30 cellular contexts compared by ENCODE assay signal in the genomic region with DNA sequence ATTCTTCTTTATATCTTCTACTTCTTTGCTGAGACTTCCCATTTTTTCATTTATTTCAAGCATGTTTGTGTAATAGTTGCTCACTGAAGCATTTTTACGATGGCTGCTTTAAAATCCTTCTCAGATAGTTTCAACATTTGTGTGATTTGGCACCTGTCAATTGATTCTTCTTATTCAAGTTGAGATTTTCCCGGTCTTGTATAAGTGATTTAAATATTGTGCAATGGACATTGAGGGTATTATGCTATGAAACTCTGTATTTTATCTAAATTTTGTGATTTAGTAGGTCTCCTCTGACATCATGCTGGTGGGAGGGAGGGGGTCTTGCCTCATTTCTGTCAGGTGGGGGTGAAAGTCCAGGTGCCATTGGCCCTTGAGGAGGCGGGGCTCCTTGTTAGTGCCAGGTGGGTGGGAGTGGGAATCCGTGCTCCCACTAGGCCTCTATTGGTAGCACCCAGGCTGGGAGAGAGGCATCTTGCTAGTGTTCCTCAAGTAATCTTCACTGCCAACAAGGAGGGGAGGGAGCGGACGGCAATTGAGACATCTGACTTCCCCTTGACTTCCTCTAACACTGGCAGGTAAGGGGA.
"Had no signal": no experiment of that assay in that cellular context is flagged by ENCODE, and none has a peak within 500 bp of the region (broad histone marks: within the 10 kb centered on the region; RNA-seq: fewer than 3 reads in every experiment).

No MANE protein-coding gene starts in this region.

- H3K9me3 ChIP-seq: esophagus muscularis mucosa, gastrocnemius medialis had no signal

- ATAC-seq: activated CD4-positive, alpha-beta T cell treated with anti-CD3 and anti-CD28 coated beads for 36 hours; activated CD4-positive, CD25-positive, alpha-beta regulatory T cell treated with anti-CD3 and anti-CD28 coated beads, Interleukin-2, amount 50 U/mL, for 24 hours; activated CD8-positive, alpha-beta memory T cell treated with anti-CD3 and anti-CD28 coated beads, Interleukin-2, amount 10 ng/mL, durations not matched to agents 7 days and 5 days; activated CD8-positive, alpha-beta T cell treated with anti-CD3 and anti-CD28 coated beads, Interleukin-2, amount 10 ng/mL, durations not matched to agents 7 days and 5 days; activated naive CD4-positive, alpha-beta T cell treated with anti-CD3 and anti-CD28 coated beads, Interleukin-2, amount 50 U/mL, for 72 hours; foreskin keratinocyte; gastrocnemius medialis; heart left ventricle; T-cell had no signal

- DNase-seq: activated B cell treated with CpG ODN at 0.5 μM for 24 hours; activated CD4-positive, alpha-beta memory T cell treated with anti-CD3 and anti-CD28 coated beads for 36 hours; activated CD4-positive, alpha-beta T cell treated with anti-CD3 and anti-CD28 coated beads for 36 hours; activated CD4-positive, alpha-beta T cell treated with anti-CD3 and anti-CD28 coated beads, Interleukin-2, amount 10 ng/mL, durations not matched to agents 24 days and 14 days; activated CD8-positive, alpha-beta memory T cell treated with anti-CD3 and anti-CD28 coated beads, Interleukin-2, amount 10 ng/mL, durations not matched to agents 7 days and 5 days; activated CD8-positive, alpha-beta memory T cell treated with anti-CD3 and anti-CD28 coated beads, Interleukin-2, amount 50 U/mL, for 4 hours; activated CD8-positive, alpha-beta T cell treated with anti-CD3 and anti-CD28 coated beads, Interleukin-2, amount 10 ng/mL, durations not matched to agents 7 days and 5 days; activated effector memory CD4-positive, alpha-beta T cell treated with anti-CD3 and anti-CD28 coated beads, Interleukin-2, amount 50 U/mL, for 16 hours; activated naive CD4-positive, alpha-beta T cell treated with anti-CD3 and anti-CD28 coated beads, Interleukin-2, amount 10 ng/mL, durations not matched to agents 7 days and 5 days; activated naive CD8-positive, alpha-beta T cell treated with anti-CD3 and anti-CD28 coated beads, Interleukin-2, amount 10 ng/mL, durations not matched to agents 7 days and 5 days; activated T-cell treated with anti-CD3 and anti-CD28 coated beads, Interleukin-2, amount 50 U/mL, for 1 hour; activated T-cell treated with anti-CD3 and anti-CD28 coated beads, Interleukin-2, amount 50 U/mL, for 48 hours; brain microvascular endothelial cell; dorsolateral prefrontal cortex; effector memory CD4-positive, alpha-beta T cell; endodermal cell; erythroblast; foreskin keratinocyte; gastrocnemius medialis; glutamatergic neuron; heart left ventricle; T-cell; T1000; WERI-Rb-1 had no signal

- H3K36me3 ChIP-seq: brain microvascular endothelial cell, esophagus muscularis mucosa, gastrocnemius medialis, heart left ventricle, WERI-Rb-1 had no signal

- H3K4me3 ChIP-seq: coronary artery, dorsolateral prefrontal cortex, esophagus muscularis mucosa, gastrocnemius medialis, heart left ventricle had no signal

- H3K27ac ChIP-seq: brain microvascular endothelial cell, coronary artery, dorsolateral prefrontal cortex, esophagus muscularis mucosa, foreskin keratinocyte, gastrocnemius medialis, heart left ventricle, WERI-Rb-1 had no signal

- FAIRE-seq: astrocyte, bronchial epithelial cell had no signal

- H3K27me3 ChIP-seq: brain microvascular endothelial cell, dorsolateral prefrontal cortex, esophagus muscularis mucosa, gastrocnemius medialis, heart left ventricle had no signal

- H3K4me1 ChIP-seq: esophagus muscularis mucosa, foreskin keratinocyte, gastrocnemius medialis, heart left ventricle had no signal
